In genomic region chr17:21250719-21251305, GRCh38 we compare ENCODE assay signal across 2 cellular contexts.
TF ChIP-seq lines count a peak whose summit lies in the region.

No MANE protein-coding gene starts in this region.

TF ChIP-seq in SK-N-SH, 30 proteins besides CTCF, POLR2A, EP300 and RAD21 (continued from another document):
- no peak for TF ChIP-seq USF1 (IDR thresholded peaks at IDR 0.05; ENCODE audit: borderline replicate concordance, low read depth)
- TF ChIP-seq, protein P1, sequence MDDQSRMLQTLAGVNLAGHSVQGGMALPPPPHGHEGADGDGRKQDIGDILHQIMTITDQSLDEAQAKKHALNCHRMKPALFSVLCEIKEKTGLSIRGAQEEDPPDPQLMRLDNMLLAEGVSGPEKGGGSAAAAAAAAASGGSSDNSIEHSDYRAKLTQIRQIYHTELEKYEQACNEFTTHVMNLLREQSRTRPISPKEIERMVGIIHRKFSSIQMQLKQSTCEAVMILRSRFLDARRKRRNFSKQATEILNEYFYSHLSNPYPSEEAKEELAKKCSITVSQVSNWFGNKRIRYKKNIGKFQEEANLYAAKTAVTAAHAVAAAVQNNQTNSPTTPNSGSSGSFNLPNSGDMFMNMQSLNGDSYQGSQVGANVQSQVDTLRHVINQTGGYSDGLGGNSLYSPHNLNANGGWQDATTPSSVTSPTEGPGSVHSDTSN (IDR thresholded peaks at IDR 0.05): no peak
- no peak for TF ChIP-seq GATA2 (CRISPR knock-in tag; IDR thresholded peaks at IDR 0.05)
- TF ChIP-seq EZH2phosphoT487 (IDR thresholded peaks at IDR 0.05; ENCODE audit: borderline replicate concordance, low read depth): no peak
- no peak for TF ChIP-seq JUND (IDR thresholded peaks at IDR 0.05)
- TF ChIP-seq RCOR1 (IDR thresholded peaks at IDR 0.05; ENCODE audit: low read length): no peak
- TF ChIP-seq ZBTB33 (IDR thresholded peaks at IDR 0.05; ENCODE audit: borderline replicate concordance, low read depth): no peak
- TF ChIP-seq, protein P2, sequence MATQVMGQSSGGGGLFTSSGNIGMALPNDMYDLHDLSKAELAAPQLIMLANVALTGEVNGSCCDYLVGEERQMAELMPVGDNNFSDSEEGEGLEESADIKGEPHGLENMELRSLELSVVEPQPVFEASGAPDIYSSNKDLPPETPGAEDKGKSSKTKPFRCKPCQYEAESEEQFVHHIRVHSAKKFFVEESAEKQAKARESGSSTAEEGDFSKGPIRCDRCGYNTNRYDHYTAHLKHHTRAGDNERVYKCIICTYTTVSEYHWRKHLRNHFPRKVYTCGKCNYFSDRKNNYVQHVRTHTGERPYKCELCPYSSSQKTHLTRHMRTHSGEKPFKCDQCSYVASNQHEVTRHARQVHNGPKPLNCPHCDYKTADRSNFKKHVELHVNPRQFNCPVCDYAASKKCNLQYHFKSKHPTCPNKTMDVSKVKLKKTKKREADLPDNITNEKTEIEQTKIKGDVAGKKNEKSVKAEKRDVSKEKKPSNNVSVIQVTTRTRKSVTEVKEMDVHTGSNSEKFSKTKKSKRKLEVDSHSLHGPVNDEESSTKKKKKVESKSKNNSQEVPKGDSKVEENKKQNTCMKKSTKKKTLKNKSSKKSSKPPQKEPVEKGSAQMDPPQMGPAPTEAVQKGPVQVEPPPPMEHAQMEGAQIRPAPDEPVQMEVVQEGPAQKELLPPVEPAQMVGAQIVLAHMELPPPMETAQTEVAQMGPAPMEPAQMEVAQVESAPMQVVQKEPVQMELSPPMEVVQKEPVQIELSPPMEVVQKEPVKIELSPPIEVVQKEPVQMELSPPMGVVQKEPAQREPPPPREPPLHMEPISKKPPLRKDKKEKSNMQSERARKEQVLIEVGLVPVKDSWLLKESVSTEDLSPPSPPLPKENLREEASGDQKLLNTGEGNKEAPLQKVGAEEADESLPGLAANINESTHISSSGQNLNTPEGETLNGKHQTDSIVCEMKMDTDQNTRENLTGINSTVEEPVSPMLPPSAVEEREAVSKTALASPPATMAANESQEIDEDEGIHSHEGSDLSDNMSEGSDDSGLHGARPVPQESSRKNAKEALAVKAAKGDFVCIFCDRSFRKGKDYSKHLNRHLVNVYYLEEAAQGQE (IDR thresholded peaks at IDR 0.05; ENCODE audit: low read depth, low read length): no peak
- TF ChIP-seq IRF3 (IDR thresholded peaks at IDR 0.05; ENCODE audit: low read depth, low read length): no peak
- TF ChIP-seq FOXM1 (IDR thresholded peaks at IDR 0.05; ENCODE audit: low read depth): no peak

TF ChIP-seq in SK-N-SH treated with all-trans-retinoic acid at 6 μM for 48 hours, 23 proteins besides CTCF, POLR2A, EP300 and RAD21 (continued from another document):
- TF ChIP-seq POU6F1 (CRISPR knock-in tag; IDR thresholded peaks at IDR 0.05; ENCODE audit: borderline replicate concordance, low read depth) (no peak), ISL1 (CRISPR knock-in tag; IDR thresholded peaks at IDR 0.05) (no peak), SNAI2 (CRISPR knock-in tag; IDR thresholded peaks at IDR 0.05) (no peak), ZNF565 (CRISPR knock-in tag; conservative IDR thresholded peaks at IDR 0.05; ENCODE audit: low read depth) (no peak), TCF4 (CRISPR knock-in tag; IDR thresholded peaks at IDR 0.05; ENCODE audit: borderline replicate concordance) (no peak), ZC3H10 (CRISPR knock-in tag; IDR thresholded peaks at IDR 0.05) (no peak), RARB (CRISPR knock-in tag; IDR thresholded peaks at IDR 0.05) (no peak), CSRNP3 (CRISPR knock-in tag; IDR thresholded peaks at IDR 0.05) (no peak), TSHZ2 (CRISPR knock-in tag; IDR thresholded peaks at IDR 0.05) (no peak), TOX (CRISPR knock-in tag; IDR thresholded peaks at IDR 0.05; ENCODE audit: borderline replicate concordance) (no peak), ARNTL (CRISPR knock-in tag; IDR thresholded peaks at IDR 0.05; ENCODE audit: borderline replicate concordance, low read depth) (no peak), ZNF8 (CRISPR knock-in tag; IDR thresholded peaks at IDR 0.05) (no peak), BACH2 (CRISPR knock-in tag; IDR thresholded peaks at IDR 0.05; ENCODE audit: borderline replicate concordance) (no peak), CSDC2 (CRISPR knock-in tag; IDR thresholded peaks at IDR 0.05) (no peak), ZFP3 (CRISPR knock-in tag; IDR thresholded peaks at IDR 0.05) (no peak)
